17 cellular contexts compared by ENCODE assay signal in genomic region chrX:47796433-47796906, GRCh38. TPM values are rescaled to one million over a fixed set of nuclear protein-coding genes. Genes with fewer than 3 reads are reported as not detected.
DNase-seq lines count a peak whose midpoint lies in the region; ATAC-seq and TF ChIP-seq lines count a peak whose summit lies in the region.
"Had no signal": no experiment of that assay in that cellular context is flagged by ENCODE, and none has a peak within 500 bp of the region (broad histone marks: within the 10 kb centered on the region; RNA-seq: fewer than 3 reads in every experiment).

No MANE protein-coding gene starts in this region.

- peak; percentile 93 for ATAC-seq in PC-3
- ATAC-seq: activated T-cell treated with anti-CD3 and anti-CD28 coated beads, Interleukin-2, amount 50 U/mL, for 4 hours; WTC11 had no signal

- BruUV-seq in PC-3 (replicated peaks; lab: Mats Ljungman, UMichigan): no TSS peak

- DNase-seq in Daoy (ENCODE audit: low read depth) (peak; percentile 32), PC-3 (peak; percentile 67), dedifferentiated amniotic fluid mesenchymal stem cell (ENCODE audit: extremely low spot score) (peak; percentile 42), mesenchymal stem cell (peak; percentile 46), HK-2 (ENCODE audit: unreplicated experiment) (no peak), NCI-H1048 (lab: John Stamatoyannopoulos, UW) (no peak), NCI-H2107 (lab: John Stamatoyannopoulos, UW) (no peak), mesenteric fat pad (ENCODE audit: low spot score) (no peak)
- DNase-seq: activated T-cell treated with anti-CD3 and anti-CD28 coated beads, Interleukin-2, amount 50 U/mL, for 4 hours; CD4-positive, alpha-beta T cell; naive B cell; NCI-H1092 treated with DMSO at 0.1 percent for 48 hours; NCI-H510A; right lobe of liver; SJCRH30 had no signal

- H2BK12ac ChIP-seq in mesenchymal stem cell (ENCODE audit: low read length in 2 of 2): no peak overlapping the region

- no peak overlapping the region for H2BK15ac ChIP-seq in mesenchymal stem cell (ENCODE audit: low read depth, poor library complexity, severe bottlenecking)

- H3K27ac ChIP-seq in PC-3 (ENCODE audit: low read length) (peak overlapping the region; percentile 38), mesenchymal stem cell (ENCODE audit: low read length, poor library complexity, severe bottlenecking) (no peak overlapping the region)
- H3K27ac ChIP-seq: right lobe of liver, SJCRH30, suprapubic skin had no signal

- H4K91ac ChIP-seq in mesenchymal stem cell (ENCODE audit: low read length): no peak overlapping the region

- H2AFZ ChIP-seq in PC-3 (ENCODE audit: low read length) (peak overlapping the region; percentile 60), mesenchymal stem cell (ENCODE audit: low read depth, low read length) (no peak overlapping the region)

- H3K36me3 ChIP-seq in PC-3 (ENCODE audit: low read depth, low read length): no peaks in the 10 kb centered on the region
- H3K36me3 ChIP-seq in mesenchymal stem cell (ENCODE audit: control insufficient read depth in 1 of 2, insufficient read depth in 2 of 2, low read depth in 1 of 2, low read length in 2 of 2): no peaks in the 10 kb centered on the region
- H3K36me3 ChIP-seq: right lobe of liver, SJCRH30, suprapubic skin had no signal

- CTCF ChIA-PET in PC-3 (lab: Charles Lee): no interaction called here

- intact Hi-C loops in PC-3 (cut with micrococcal nuclease): no loop called here

- H3K23ac ChIP-seq in mesenchymal stem cell (ENCODE audit: low read length in 2 of 2): no peak overlapping the region

- peaks cover 13% of the 10 kb centered on the region for H3K4me1 ChIP-seq in PC-3 (ENCODE audit: insufficient read depth, low read length)
- no peaks in the 10 kb centered on the region for H3K4me1 ChIP-seq in mesenchymal stem cell (ENCODE audit: control insufficient read depth, insufficient read depth, low read depth, low read length)
- H3K4me1 ChIP-seq: right lobe of liver, suprapubic skin had no signal

- no peaks in the 10 kb centered on the region for H3F3A ChIP-seq in PC-3 (ENCODE audit: low read length, unreplicated experiment)

- no peak overlapping the region for H4K8ac ChIP-seq in mesenchymal stem cell (ENCODE audit: low read length)

- no peak for TF ChIP-seq CTCF in PC-3 (conservative IDR thresholded peaks at IDR 0.05; ENCODE audit: low read depth, low read length)

- H3K4ac ChIP-seq in mesenchymal stem cell (ENCODE audit: low read depth in 1 of 2, low read length in 2 of 2): no peak overlapping the region

- no peaks in the 10 kb centered on the region for H3K79me2 ChIP-seq in PC-3 (ENCODE audit: low read length)

- no peaks in the 10 kb centered on the region for H3K79me1 ChIP-seq in mesenchymal stem cell (replicated peaks; ENCODE audit: low read length, poor library complexity, severe bottlenecking)

- H4K20me1 ChIP-seq in PC-3 (ENCODE audit: low read length): no peaks in the 10 kb centered on the region

- H3K4me2 ChIP-seq in PC-3 (ENCODE audit: low read length): peak overlapping the region; percentile 75
- no peak overlapping the region for H3K4me2 ChIP-seq in mesenchymal stem cell (ENCODE audit: low read length, poor library complexity, severe bottlenecking)

- no peaks in the 10 kb centered on the region for H3K9me2 ChIP-seq in PC-3 (replicated peaks; ENCODE audit: low read length)

- WGBS in mesenchymal stem cell: 43% methylated on average over 2 of the region's 3 CpGs

- POLR2A ChIA-PET in PC-3 (lab: Charles Lee; ENCODE audit: unreplicated experiment): no interaction called here

- 0 out of 2 replicates have a peak, but pooled peaks cover 6% of the 10 kb centered on the region for H3K27me3 ChIP-seq in PC-3 (ENCODE audit: low read length)
- peaks cover 0 to 4% of the 10 kb centered on the region in 2 experiments for H3K27me3 ChIP-seq in mesenchymal stem cell (ENCODE audit: control insufficient read depth in 1 of 2, insufficient read depth in 1 of 2, low read length in 2 of 2)
- H3K27me3 ChIP-seq: SJCRH30, suprapubic skin had no signal

- no peak overlapping the region for H2AK5ac ChIP-seq in mesenchymal stem cell (ENCODE audit: low read length, severe bottlenecking)

- H2BK120ac ChIP-seq in mesenchymal stem cell (ENCODE audit: low read depth, low read length): no peak overlapping the region

- H3K4me3 ChIP-seq in PC-3 (ENCODE audit: low read length) (no peak overlapping the region; the same call in 1 of the 2 replicates), mesenchymal stem cell (ENCODE audit: insufficient read depth in 1 of 2, low read depth in 1 of 2, low read length in 2 of 2) (no peak overlapping the region)
- H3K4me3 ChIP-seq: right lobe of liver, SJCRH30, suprapubic skin had no signal

- no peak overlapping the region for H3K18ac ChIP-seq in mesenchymal stem cell (ENCODE audit: low read depth in 1 of 2, low read length in 2 of 2)

- no peak overlapping the region for H2BK5ac ChIP-seq in mesenchymal stem cell (ENCODE audit: low read depth, low read length, poor library complexity, severe bottlenecking)

- no peak overlapping the region for H3K14ac ChIP-seq in mesenchymal stem cell (ENCODE audit: low read length in 2 of 2)

- H3K9me3 ChIP-seq in PC-3 (ENCODE audit: low read length): no peaks in the 10 kb centered on the region
- H3K9me3 ChIP-seq in mesenchymal stem cell (ENCODE audit: control insufficient read depth, low read length): no peaks in the 10 kb centered on the region
- H3K9me3 ChIP-seq: right lobe of liver, SJCRH30, suprapubic skin had no signal

- H3K9ac ChIP-seq in PC-3 (ENCODE audit: low read length) (no peak overlapping the region), mesenchymal stem cell (ENCODE audit: low read length) (peak overlapping the region; percentile 65)

RNA-seq across cellular contexts. Expression of gene ZNF81, which starts 40.2 kb away (rescaled TPM):
- 1.9 and 8.1 TPM in 2 replicates for total RNA-seq in Daoy (2014; rRNA removed; shearing (Covaris generic))
- 4.4 and 9.5 TPM in 2 replicates for total RNA-seq in PC-3 (2014; rRNA removed)
- 2.8 TPM for polyA plus RNA-seq in mesenchymal stem cell (2013, experiment 1 of 2)
- polyA plus RNA-seq in mesenchymal stem cell (2013, experiment 2 of 2): 3.2 TPM
- 8.3 TPM for total RNA-seq in mesenteric fat pad

Comparison
In these comparisons a context has a peak if more than half of its experiments do, and no peak if none do; other contexts are left out.
1. DNase-seq: peak in Daoy (single experiment), PC-3 (single experiment), dedifferentiated amniotic fluid mesenchymal stem cell (single experiment) and mesenchymal stem cell (single experiment); none in HK-2 (single experiment), NCI-H1048 (single experiment), NCI-H2107 (single experiment) and mesenteric fat pad (single experiment).